In the genomic region with DNA sequence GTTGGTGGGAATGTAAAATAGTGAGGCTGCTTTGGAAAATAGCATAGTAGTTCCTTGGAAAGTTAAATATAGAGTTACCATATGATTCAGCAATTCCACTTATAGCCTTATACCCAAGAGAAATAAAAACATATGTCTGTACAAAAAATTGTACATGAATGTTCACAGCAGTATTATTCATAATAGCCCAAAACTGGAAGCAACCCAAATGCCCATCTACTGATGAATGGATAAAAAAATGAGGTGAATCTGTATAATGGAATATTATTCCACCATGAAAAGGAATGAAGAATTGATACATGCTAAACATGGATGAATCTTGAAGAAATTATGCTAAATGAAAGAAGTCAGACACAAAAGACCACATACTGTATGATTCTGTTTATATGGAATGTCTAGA, we compare ENCODE assay signal across 24 cellular contexts.
"Had no signal": no experiment of that assay in that cellular context is flagged by ENCODE, and none has a peak within 500 bp of the region (broad histone marks: within the 10 kb centered on the region; RNA-seq: fewer than 3 reads in every experiment).

No MANE protein-coding gene starts in this region.

- H3K9me3 ChIP-seq: left ventricle myocardium inferior, lower lobe of right lung, testis, tibial nerve, upper lobe of right lung, vagina had no signal

- H2AFZ ChIP-seq: hepatocyte had no signal

- H3K27ac Mint-ChIP-seq: memory B cell; mesothelial cell of epicardium; nephron; stimulated activated memory B cell treated with anti-CD40 and anti-IgM and Interleukin-4, amounts not matched to agents 10 μg/mL and 1 μg/mL and 100 μg/mL, for 72 hours; stimulated activated naive CD8-positive, alpha-beta T cell treated with anti-CD3 and anti-CD28 coated beads, Interleukin-15, Interleukin-2, amounts not matched to agents 100 ng/mL and 50 ng/mL, for 24 hours had no signal

- H3K4me3 Mint-ChIP-seq: memory B cell; mesothelial cell of epicardium; nephron; stimulated activated memory B cell treated with anti-CD40 and anti-IgM and Interleukin-4, amounts not matched to agents 10 μg/mL and 1 μg/mL and 100 μg/mL, for 72 hours; stimulated activated naive CD8-positive, alpha-beta T cell treated with anti-CD3 and anti-CD28 coated beads, Interleukin-15, Interleukin-2, amounts not matched to agents 100 ng/mL and 50 ng/mL, for 24 hours had no signal

- H3K4me1 Mint-ChIP-seq: memory B cell; mesothelial cell of epicardium; stimulated activated memory B cell treated with anti-CD40 and anti-IgM and Interleukin-4, amounts not matched to agents 10 μg/mL and 1 μg/mL and 100 μg/mL, for 72 hours had no signal

- H3K4me1 ChIP-seq: foreskin keratinocyte, lower lobe of right lung, spleen, testis, upper lobe of right lung, vagina had no signal

- H3K4me3 ChIP-seq: coronary artery, dorsolateral prefrontal cortex, hepatocyte, left ventricle myocardium inferior, lower lobe of right lung, spleen, testis, tibial nerve, upper lobe of right lung, vagina had no signal

- H3K36me3 Mint-ChIP-seq: stimulated activated memory B cell treated with anti-CD40 and anti-IgM and Interleukin-4, amounts not matched to agents 10 μg/mL and 1 μg/mL and 100 μg/mL, for 72 hours had no signal

- H3K27me3 ChIP-seq: dorsolateral prefrontal cortex, foreskin keratinocyte, hepatocyte, spleen, testis, tibial nerve, upper lobe of right lung, vagina had no signal

- H3K79me2 ChIP-seq: hepatocyte had no signal

- FAIRE-seq: kidney had no signal

- H3K4me2 ChIP-seq: hepatocyte had no signal

- H3K36me3 ChIP-seq: upper lobe of right lung, vagina had no signal

- ATAC-seq: foreskin keratinocyte; left cardiac atrium; lower lobe of right lung; sciatic nerve; stimulated activated memory B cell treated with anti-CD40 and anti-IgM and Interleukin-4, amounts not matched to agents 10 μg/mL and 1 μg/mL and 100 μg/mL, for 72 hours; upper lobe of right lung had no signal

- H3K27ac ChIP-seq: coronary artery, dorsolateral prefrontal cortex, foreskin keratinocyte, hepatocyte, left ventricle myocardium inferior, lower lobe of right lung, spleen, testis, upper lobe of right lung, vagina had no signal

- H3K27me3 Mint-ChIP-seq: memory B cell; stimulated activated naive CD8-positive, alpha-beta T cell treated with anti-CD3 and anti-CD28 coated beads, Interleukin-15, Interleukin-2, amounts not matched to agents 100 ng/mL and 50 ng/mL, for 24 hours had no signal

- H3K9me3 Mint-ChIP-seq: stimulated activated memory B cell treated with anti-CD40 and anti-IgM and Interleukin-4, amounts not matched to agents 10 μg/mL and 1 μg/mL and 100 μg/mL, for 72 hours; stimulated activated naive CD8-positive, alpha-beta T cell treated with anti-CD3 and anti-CD28 coated beads, Interleukin-15, Interleukin-2, amounts not matched to agents 100 ng/mL and 50 ng/mL, for 24 hours had no signal

- DNase-seq: dorsolateral prefrontal cortex; effector CD8-positive, alpha-beta T cell; foreskin keratinocyte; kidney; left cardiac atrium; left ventricle myocardium inferior; lower lobe of right lung; posterior cingulate gyrus; spleen; stimulated activated CD4-positive, alpha-beta T cell treated with anti-CD3 and anti-CD28 coated beads, Interleukin-15, amount 100 ng/mL, for 24 hours; stimulated activated CD4-positive, alpha-beta T cell treated with anti-CD3 and anti-CD28 coated beads, Interleukin-1b, Interleukin-23, amount 100 ng/mL, for 48 hours; stimulated activated CD4-positive, alpha-beta T cell treated with anti-CD3 and anti-CD28 coated beads, Interleukin-4, amount 100 ng/mL, for 24 hours; testis; upper lobe of right lung had no signal
